ENCODE assay signal across 16 cellular contexts in the genomic region with DNA sequence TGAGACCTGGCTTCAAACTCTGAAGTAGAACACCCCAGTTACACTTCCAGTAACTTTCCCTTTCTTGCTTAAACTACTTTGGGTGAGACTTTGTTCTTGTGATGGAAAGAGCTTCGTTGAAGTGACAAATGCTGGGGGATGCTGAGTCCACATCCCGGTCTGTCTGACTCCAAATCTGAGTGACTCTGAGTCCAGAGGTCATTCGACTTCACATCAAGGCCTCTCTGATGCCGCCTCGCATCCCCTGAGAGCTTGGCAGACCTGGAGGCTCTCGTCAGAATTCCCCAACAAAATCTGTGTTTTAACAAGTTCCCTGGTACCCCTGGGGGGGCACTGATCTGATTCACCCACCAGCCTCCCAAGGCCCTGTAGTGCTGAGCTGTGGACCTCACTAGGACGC. TPM values are rescaled to one million over a fixed set of nuclear protein-coding genes. Genes with fewer than 3 reads are reported as not detected.
DNase-seq lines count a peak whose midpoint lies in the region; ATAC-seq and TF ChIP-seq lines count a peak whose summit lies in the region.
"Had no signal": no experiment of that assay in that cellular context is flagged by ENCODE, and none has a peak within 500 bp of the region (broad histone marks: within the 10 kb centered on the region; RNA-seq: fewer than 3 reads in every experiment).

No MANE protein-coding gene starts in this region.

- TF ChIP-seq CTCF in heart right ventricle (IDR thresholded peaks at IDR 0.05) = no peak
- no peak for TF ChIP-seq CTCF in lower lobe of right lung (IDR thresholded peaks at IDR 0.05)
- TF ChIP-seq CTCF in GM20000 (IDR thresholded peaks at IDR 0.05; ENCODE audit: extremely low read depth, missing control alignments) = no peak

- no peak overlapping the region for H3K9ac ChIP-seq in skeletal muscle tissue (ENCODE audit: low read depth in 1 of 3, low read length in 3 of 3)

- H3K9me3 ChIP-seq in heart right ventricle (no peaks in the 10 kb centered on the region), right cardiac atrium (ENCODE audit: control insufficient read depth, low read length) (no peaks in the 10 kb centered on the region), lower lobe of right lung (no peaks in the 10 kb centered on the region), skeletal muscle tissue (ENCODE audit: control insufficient read depth in 3 of 3, low read length in 3 of 3) (no peaks in the 10 kb centered on the region), aorta (ENCODE audit: control insufficient read depth, low read length) (no peaks in the 10 kb centered on the region)

- H3K4me3 ChIP-seq in heart right ventricle (no peak overlapping the region), right cardiac atrium (ENCODE audit: low read length) (no peak overlapping the region), lower lobe of right lung (no peak overlapping the region), skeletal muscle tissue (ENCODE audit: low read length in 3 of 3) (no peak overlapping the region), aorta (ENCODE audit: low read length in 2 of 2) (no peak overlapping the region)

- WGBS in heart right ventricle, 2 donors = 93 to 97% methylated on average over 7 of the region's 7 CpGs
- WGBS in right cardiac atrium = 92% methylated on average over 7 of the region's 7 CpGs
- WGBS in aorta, 2 donors = 85 to 89% methylated on average over 7 of the region's 7 CpGs

- H3K36me3 ChIP-seq in heart right ventricle (no peaks in the 10 kb centered on the region), lower lobe of right lung (no peaks in the 10 kb centered on the region), skeletal muscle tissue (ENCODE audit: control insufficient read depth in 3 of 3, insufficient read depth in 3 of 3, low read length in 3 of 3) (no peaks in the 10 kb centered on the region), aorta (ENCODE audit: control insufficient read depth in 1 of 2, insufficient read depth in 2 of 2, low read length in 1 of 2) (no peaks in the 10 kb centered on the region)

- H3K27me3 ChIP-seq in heart right ventricle (no peaks in the 10 kb centered on the region), right cardiac atrium (ENCODE audit: control insufficient read depth, insufficient read depth) (no peaks in the 10 kb centered on the region), lower lobe of right lung (ENCODE audit: low read depth) (no peaks in the 10 kb centered on the region), skeletal muscle tissue (ENCODE audit: control insufficient read depth in 3 of 3, insufficient read depth in 3 of 3, low read length in 3 of 3) (no peaks in the 10 kb centered on the region), aorta (ENCODE audit: control insufficient read depth in 1 of 2, insufficient read depth in 2 of 2, low read length in 1 of 2) (no peaks in the 10 kb centered on the region)

- H3K4me1 ChIP-seq in heart right ventricle = peaks cover 6 to 48% (median 27%) of the 10 kb centered on the region in 9 donors
- H3K4me1 ChIP-seq in right cardiac atrium (ENCODE audit: control insufficient read depth, insufficient read depth, low read length) = peaks cover 3% of the 10 kb centered on the region
- H3K4me1 ChIP-seq in lower lobe of right lung = peaks cover 52% of the 10 kb centered on the region
- peaks cover 43 to 54% (median 51%) of the 10 kb centered on the region in 3 donors for H3K4me1 ChIP-seq in skeletal muscle tissue (ENCODE audit: control insufficient read depth in 3 of 3, insufficient read depth in 3 of 3, low read length in 3 of 3)
- peaks cover 2 to 3% of the 10 kb centered on the region in 2 donors for H3K4me1 ChIP-seq in aorta (ENCODE audit: control insufficient read depth in 1 of 2, insufficient read depth in 2 of 2, low read length in 2 of 2)

- H3K27ac ChIP-seq in heart right ventricle = peak overlapping the region in 6 of 10 donors; percentile 52 to 88 (median 74)
- H3K27ac ChIP-seq in right cardiac atrium (ENCODE audit: low read length) = no peak overlapping the region
- peak overlapping the region; percentile 85 for H3K27ac ChIP-seq in lower lobe of right lung
- peak overlapping the region; percentile 84 for H3K27ac ChIP-seq in skeletal muscle tissue (ENCODE audit: low read depth, low read length)
- peak overlapping the region; percentile 62 to 86 for H3K27ac ChIP-seq in aorta (ENCODE audit: low read depth in 1 of 2, low read length in 2 of 2)

- ATAC-seq in heart right ventricle (no peak), right cardiac atrium (no peak), lower lobe of right lung (no peak), aorta (ENCODE audit: low FRiP score) (no peak)
- ATAC-seq: activated CD8-positive, alpha-beta T cell treated with anti-CD3 and anti-CD28 coated beads, Interleukin-2, amount 10 ng/mL, durations not matched to agents 7 days and 5 days; activated naive CD8-positive, alpha-beta T cell treated with anti-CD3 and anti-CD28 coated beads, Interleukin-2, amount 50 U/mL, for 24 hours; CD8-positive, alpha-beta T cell; Panc1 had no signal

- intact Hi-C loops in heart right ventricle (cut with DNase I) = loop anchor here in 1 of 10 donors (5.0 kb wide), 1 partner anchor 34 kb away; the partner anchor contains the start of gene ROCK2
- intact Hi-C loops in right cardiac atrium (cut with DNase I) = no loop called here
- intact Hi-C loops in lower lobe of right lung (cut with DNase I) = no loop called here
- intact Hi-C loops in aorta (cut with DNase I) = no loop called here
- intact Hi-C loops in posterior vena cava (cut with DNase I) = no loop called here

- DNase-seq in heart right ventricle (no peak), right cardiac atrium (no peak), lower lobe of right lung (no peak), aorta (no peak), GM20000 (ENCODE audit: low spot score) (no peak), posterior vena cava (ENCODE audit: low spot score) (no peak), NCI-H1417 treated with DMSO at 0.1 percent for 48 hours (lab: John Stamatoyannopoulos, UW) (no peak)
- DNase-seq: activated CD8-positive, alpha-beta T cell treated with anti-CD3 and anti-CD28 coated beads, Interleukin-2, amount 10 ng/mL, durations not matched to agents 7 days and 5 days; activated naive CD8-positive, alpha-beta T cell treated with anti-CD3 and anti-CD28 coated beads, Interleukin-2, amount 50 U/mL, for 24 hours; CD8-positive, alpha-beta T cell; cerebellar nuclear complex; DND-41; midbrain; stimulated activated CD4-positive, alpha-beta T cell treated with anti-CD3 and anti-CD28 coated beads, Interleukin-12 subunit alpha, Interleukin-12 subunit beta, amount 100 ng/mL, for 4 hours had no signal

RNA-seq across cellular contexts. Expression of gene ROCK2, which starts 31.6 kb away (rescaled TPM):
- total RNA-seq in heart right ventricle = 10 to 100 TPM; 29.7 to 51.8 (median 38.5) TPM
- 1 to 10 TPM; 6.9 to 8.6 TPM for polyA plus RNA-seq in heart right ventricle
- 10 to 100 TPM; 40.2 to 60.7 (median 40.9) TPM for total RNA-seq in right cardiac atrium
- polyA plus RNA-seq in right cardiac atrium = 10.0 TPM
- total RNA-seq in lower lobe of right lung = 54.3 TPM
- total RNA-seq in skeletal muscle tissue = 37.1 TPM
- 100 to 1,000 TPM in 1 of 2 donors, 10 to 100 TPM in 1; 97.9 to 119 TPM for total RNA-seq in aorta
- polyA plus RNA-seq in aorta = 10 to 100 TPM; 19.2 to 20.5 TPM
- 100 to 1,000 TPM; 109 to 186 TPM for total RNA-seq in posterior vena cava
